Comparison of ENCODE assay signal across 1 cellular context in the genomic region with DNA sequence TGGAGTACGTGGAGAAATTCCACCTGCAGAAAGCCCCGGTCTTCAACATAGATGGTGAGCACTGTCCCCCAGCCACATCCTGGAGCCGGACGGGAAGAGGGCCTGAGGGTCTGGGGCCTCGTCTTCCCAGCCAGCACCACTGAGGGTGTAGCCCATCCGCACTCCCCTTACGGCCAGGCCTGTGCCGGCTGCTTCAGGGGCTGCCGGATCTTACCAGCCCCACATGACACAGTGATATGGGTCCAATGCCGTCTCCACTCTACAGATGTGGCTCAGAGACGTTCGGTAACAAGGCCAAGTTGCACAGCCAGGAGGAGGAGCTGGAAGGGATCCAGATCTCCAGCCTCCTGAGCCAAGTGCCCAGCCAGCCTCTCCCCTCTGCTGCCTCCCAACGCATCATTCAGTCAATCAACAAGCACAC.
TF ChIP-seq lines count a peak whose summit lies in the region.

No MANE protein-coding gene starts in this region.

TF ChIP-seq in HepG2, 621 proteins besides CTCF, POLR2A, EP300 and RAD21:
- TF ChIP-seq ZNF768 (CRISPR knock-in tag; IDR thresholded peaks at IDR 0.05) = peak; percentile 89
- TF ChIP-seq, protein P1, sequence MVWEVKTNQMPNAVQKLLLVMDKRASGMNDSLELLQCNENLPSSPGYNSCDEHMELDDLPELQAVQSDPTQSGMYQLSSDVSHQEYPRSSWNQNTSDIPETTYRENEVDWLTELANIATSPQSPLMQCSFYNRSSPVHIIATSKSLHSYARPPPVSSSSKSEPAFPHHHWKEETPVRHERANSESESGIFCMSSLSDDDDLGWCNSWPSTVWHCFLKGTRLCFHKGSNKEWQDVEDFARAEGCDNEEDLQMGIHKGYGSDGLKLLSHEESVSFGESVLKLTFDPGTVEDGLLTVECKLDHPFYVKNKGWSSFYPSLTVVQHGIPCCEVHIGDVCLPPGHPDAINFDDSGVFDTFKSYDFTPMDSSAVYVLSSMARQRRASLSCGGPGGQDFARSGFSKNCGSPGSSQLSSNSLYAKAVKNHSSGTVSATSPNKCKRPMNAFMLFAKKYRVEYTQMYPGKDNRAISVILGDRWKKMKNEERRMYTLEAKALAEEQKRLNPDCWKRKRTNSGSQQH (CRISPR knock-in tag; IDR thresholded peaks at IDR 0.05; ENCODE audit: low read depth) = no peak
